27 cellular contexts compared by ENCODE assay signal in genomic region chr2:212854116-212854515, GRCh38.
"Had no signal": no experiment of that assay in that cellular context is flagged by ENCODE, and none has a peak within 500 bp of the region (broad histone marks: within the 10 kb centered on the region; RNA-seq: fewer than 3 reads in every experiment).

No MANE protein-coding gene starts in this region.

- H3K9me3 ChIP-seq: gastrocnemius medialis, heart left ventricle had no signal

- H3K27ac ChIP-seq: brain microvascular endothelial cell, gastrocnemius medialis, heart left ventricle had no signal

- H3K36me3 ChIP-seq: brain microvascular endothelial cell, gastrocnemius medialis, heart left ventricle had no signal

- H3K4me1 ChIP-seq: gastrocnemius medialis, heart left ventricle had no signal

- H3K27me3 ChIP-seq: brain microvascular endothelial cell, gastrocnemius medialis, heart left ventricle had no signal

- FAIRE-seq: astrocyte, colon had no signal

- H3K4me3 ChIP-seq: gastrocnemius medialis, heart left ventricle had no signal

- DNase-seq: activated CD4-positive, alpha-beta memory T cell treated with anti-CD3 and anti-CD28 coated beads for 36 hours; activated CD4-positive, alpha-beta T cell treated with anti-CD3 and anti-CD28 coated beads for 36 hours; activated CD4-positive, CD25-positive, alpha-beta regulatory T cell; activated CD4-positive, CD25-positive, alpha-beta regulatory T cell treated with anti-CD3 and anti-CD28 coated beads, Interleukin-2, amount 50 U/mL, for 72 hours; activated CD8-positive, alpha-beta memory T cell treated with anti-CD3 and anti-CD28 coated beads, Interleukin-2, amount 50 U/mL, for 48 hours; activated gamma-delta T cell treated with Interleukin-2 at 50 U/mL for 16 hours; activated naive CD4-positive, alpha-beta T cell treated with anti-CD3 and anti-CD28 coated beads, Interleukin-2, amount 50 U/mL, for 16 hours; activated naive CD4-positive, alpha-beta T cell treated with Interleukin-2 at 50 U/mL for 16 hours; activated T-cell treated with anti-CD3 and anti-CD28 coated beads for 4 hours; activated T-cell treated with anti-CD3 and anti-CD28 coated beads, Interleukin-2, amount 50 U/mL, for 24 hours; activated T-cell treated with anti-CD3 and anti-CD28 coated beads, Interleukin-2, amount 50 U/mL, for 72 hours; amniotic stem cell; anterior cingulate cortex; brain microvascular endothelial cell; caudate nucleus; cortex of kidney; dermis blood vessel endothelial cell; effector CD4-positive, alpha-beta T cell; effector memory CD8-positive, alpha-beta T cell; foreskin fibroblast; gastrocnemius medialis; glutamatergic neuron; heart left ventricle; T-helper 2 cell had no signal

- ATAC-seq: activated CD4-positive, alpha-beta T cell treated with anti-CD3 and anti-CD28 coated beads for 36 hours; activated T-cell treated with anti-CD3 and anti-CD28 coated beads, Interleukin-2, amount 50 U/mL, for 72 hours; effector memory CD8-positive, alpha-beta T cell; esophagus mucosa; gastrocnemius medialis; heart left ventricle had no signal
